In the genomic region with DNA sequence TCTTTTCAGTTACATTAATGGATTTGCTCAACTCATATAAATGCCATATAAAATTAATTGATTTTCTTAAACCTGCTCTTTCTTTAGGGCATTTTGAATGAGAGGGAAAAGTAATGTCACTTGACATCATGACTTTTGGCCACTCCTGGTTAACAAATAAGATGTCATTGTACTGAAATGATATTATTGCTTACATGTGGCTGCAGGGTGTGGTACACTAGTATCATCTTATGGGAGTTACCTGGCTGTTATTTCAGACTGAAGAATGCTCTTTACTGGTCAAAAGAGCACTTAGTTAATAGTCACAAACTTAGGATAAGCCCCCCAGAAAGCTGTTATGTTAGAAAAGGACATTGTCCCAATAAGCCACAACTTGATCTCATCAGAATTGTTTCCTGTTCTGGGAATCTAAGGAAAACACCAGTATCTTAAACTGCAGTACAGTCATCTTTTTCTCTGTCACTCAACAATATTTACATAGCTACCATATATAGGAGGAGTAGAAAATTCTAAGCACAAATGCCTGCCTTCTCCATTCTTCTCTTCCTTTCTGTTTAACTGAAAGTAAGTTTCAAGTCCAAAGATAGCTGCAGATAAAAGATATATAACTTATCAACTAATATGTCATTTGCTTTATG, we compare ENCODE assay signal across 16 cellular contexts. TPM values are rescaled to one million over a fixed set of nuclear protein-coding genes. Genes with fewer than 3 reads are reported as not detected.
DNase-seq lines count a peak whose midpoint lies in the region; ATAC-seq and TF ChIP-seq lines count a peak whose summit lies in the region.
"Had no signal": no experiment of that assay in that cellular context is flagged by ENCODE, and none has a peak within 500 bp of the region (broad histone marks: within the 10 kb centered on the region; RNA-seq: fewer than 3 reads in every experiment).

No MANE protein-coding gene starts in this region.

- H3K4me3 Mint-ChIP-seq in mesothelial cell of epicardium: no peak overlapping the region
- H3K4me3 Mint-ChIP-seq: activated CD8-positive, alpha-beta memory T cell treated with anti-CD3 and anti-CD28 coated beads, Interleukin-2, amount 10 ng/mL, durations not matched to agents 7 days and 5 days; CD8-positive, alpha-beta memory T cell; naive B cell had no signal

- peaks cover 44% of the 10 kb centered on the region for H3K36me3 Mint-ChIP-seq in mesothelial cell of epicardium

- H3K36me3 ChIP-seq in heart right ventricle: peaks cover 0 to 85% (median 38%) of the 10 kb centered on the region in 9 donors
- peaks cover 12% of the 10 kb centered on the region for H3K36me3 ChIP-seq in thoracic aorta

- in situ Hi-C loops in astrocyte of the spinal cord (cut with HindIII; ENCODE audit: low sequenced_read_pairs): no loop called here

- H3K27ac Mint-ChIP-seq in mesothelial cell of epicardium: peak overlapping the region; percentile 89

- peak overlapping the region in 7 of 10 donors; percentile 31 to 71 (median 60) for H3K27ac ChIP-seq in heart right ventricle
- H3K27ac ChIP-seq in thoracic aorta: peak overlapping the region; percentile 13 to 54
- H3K27ac ChIP-seq: KMS-11 had no signal

- TF ChIP-seq CTCF in heart right ventricle (IDR thresholded peaks at IDR 0.05): no peak
- no peak for TF ChIP-seq CTCF in astrocyte of the spinal cord (IDR thresholded peaks at IDR 0.05; ENCODE audit: low read depth, low read length)
- no peak for TF ChIP-seq CTCF in mesothelial cell of epicardium (IDR thresholded peaks at IDR 0.05; ENCODE audit: unreplicated experiment)
- no peak for TF ChIP-seq CTCF in thoracic aorta (IDR thresholded peaks at IDR 0.05)

- peaks cover 5% of the 10 kb centered on the region for H3K4me1 Mint-ChIP-seq in mesothelial cell of epicardium
- H3K4me1 Mint-ChIP-seq: activated CD8-positive, alpha-beta memory T cell treated with anti-CD3 and anti-CD28 coated beads, Interleukin-2, amount 10 ng/mL, durations not matched to agents 7 days and 5 days had no signal

- no peaks in the 10 kb centered on the region for H3K9me3 Mint-ChIP-seq in mesothelial cell of epicardium
- H3K9me3 Mint-ChIP-seq: CD8-positive, alpha-beta memory T cell; naive B cell had no signal

- H3K27me3 Mint-ChIP-seq in mesothelial cell of epicardium (ENCODE audit: low read depth): no peaks in the 10 kb centered on the region
- H3K27me3 Mint-ChIP-seq: activated CD8-positive, alpha-beta memory T cell treated with anti-CD3 and anti-CD28 coated beads, Interleukin-2, amount 10 ng/mL, durations not matched to agents 7 days and 5 days; CD8-positive, alpha-beta memory T cell; naive B cell had no signal

- H3K4me1 ChIP-seq in heart right ventricle: peaks cover 0 to 22% (median 7%) of the 10 kb centered on the region in 9 donors
- peaks cover 5 to 11% of the 10 kb centered on the region in 2 donors for H3K4me1 ChIP-seq in thoracic aorta (ENCODE audit: control insufficient read depth in 1 of 2, low read depth in 2 of 2)

- H3K27me3 ChIP-seq in heart right ventricle (no peaks in the 10 kb centered on the region), thoracic aorta (replicated peaks; ENCODE audit: insufficient read depth) (no peaks in the 10 kb centered on the region)

- DNase-seq in heart right ventricle (no peak), Right ventricle myocardium superior (no peak), astrocyte of the spinal cord (ENCODE audit: low read depth, low spot score) (peak; percentile 37), mesothelial cell of epicardium (ENCODE audit: low spot score in 2 of 2, unreplicated experiment in 2 of 2) (no peak), thoracic aorta (ENCODE audit: low spot score) (no peak), islet precursor cell (no peak)
- DNase-seq: activated CD8-positive, alpha-beta memory T cell treated with anti-CD3 and anti-CD28 coated beads, Interleukin-2, amount 10 ng/mL, durations not matched to agents 7 days and 5 days; activated naive CD4-positive, alpha-beta T cell treated with Interleukin-2 at 50 U/mL for 16 hours; CD8-positive, alpha-beta memory T cell; naive B cell; NCI-H1092 treated with DMSO at 0.1 percent for 48 hours; NCI-H2171; NCI-H774 had no signal

- H3K4me3 ChIP-seq in heart right ventricle (no peak overlapping the region), astrocyte of the spinal cord (ENCODE audit: low read depth, low read length) (no peak overlapping the region), thoracic aorta (no peak overlapping the region)

- ATAC-seq in heart right ventricle: no peak
- ATAC-seq in Right ventricle myocardium superior (ENCODE audit: poor library complexity): no peak
- no peak for ATAC-seq in thoracic aorta (ENCODE audit: insufficient number of reproducible peaks, low FRiP score, low read depth)
- ATAC-seq in GM19452 (IDR thresholded peaks at IDR 0.05; ENCODE audit: unreplicated experiment): no peak
- ATAC-seq in GM21529 (IDR thresholded peaks at IDR 0.05; ENCODE audit: unreplicated experiment): no peak

- intact Hi-C loops in heart right ventricle (cut with DNase I): loop anchor here in 1 of 10 donors (10.0 kb wide), 1 partner anchor 391 kb away; a partner anchor contains a TSS
- intact Hi-C loops in Right ventricle myocardium superior (cut with DNase I): no loop called here

- H3K9me3 ChIP-seq in heart right ventricle: no peaks in the 10 kb centered on the region
- H3K9me3 ChIP-seq in thoracic aorta: no peaks in the 10 kb centered on the region

RNA-seq across cellular contexts. Expression of a gene that starts 53.9 kb away (rescaled TPM):
- total RNA-seq in heart right ventricle: 10 to 100 TPM; 15.2 to 46.4 (median 21.4) TPM
- 10 to 100 TPM; 18.2 to 25.2 TPM for polyA plus RNA-seq in heart right ventricle
- 23.0 TPM for total RNA-seq in Right ventricle myocardium superior
- 115 to 120 TPM (median 119 TPM) in 3 replicates for total RNA-seq in mesothelial cell of epicardium
- total RNA-seq in thoracic aorta: 100 to 1,000 TPM; 184 to 242 TPM
